In the genomic region with DNA sequence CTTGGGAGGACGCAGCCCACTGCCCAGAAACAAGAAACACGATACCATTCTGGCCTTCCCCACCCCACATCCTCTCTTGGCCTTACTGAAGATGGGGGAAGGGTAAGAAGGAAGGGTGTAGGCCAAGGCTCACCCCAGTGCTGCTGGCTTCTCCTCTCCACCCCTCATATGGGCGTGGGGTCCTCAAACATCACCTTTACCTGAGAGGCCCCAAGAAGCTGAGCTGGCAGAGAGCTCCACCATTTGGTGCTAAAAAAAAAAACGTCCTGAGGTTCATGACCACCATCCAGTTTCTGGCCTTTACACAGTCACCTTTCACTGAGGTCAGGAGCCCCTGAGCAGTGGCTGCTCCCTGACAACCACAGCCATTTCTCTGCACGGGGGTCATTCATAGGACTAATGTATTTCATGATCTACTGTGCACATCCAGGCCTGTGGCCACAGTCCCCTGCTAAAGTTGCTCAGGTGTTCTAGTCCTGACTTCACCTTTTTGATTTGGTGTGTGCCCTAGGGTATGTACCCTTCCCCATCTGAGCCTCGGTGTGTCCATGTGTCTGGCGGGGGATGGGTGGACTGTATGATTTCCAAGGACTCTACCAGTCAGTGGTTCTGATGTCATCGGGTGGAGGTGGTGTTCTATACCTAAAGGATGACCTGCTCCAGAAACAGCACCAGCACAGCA, we compare ENCODE assay signal across 10 cellular contexts. TPM values are rescaled to one million over a fixed set of nuclear protein-coding genes. Genes with fewer than 3 reads are reported as not detected.
DNase-seq lines count a peak whose midpoint lies in the region; ATAC-seq, FAIRE-seq and TF ChIP-seq lines count a peak whose summit lies in the region.
"Had no signal": no experiment of that assay in that cellular context is flagged by ENCODE, and none has a peak within 500 bp of the region (broad histone marks: within the 10 kb centered on the region; RNA-seq: fewer than 3 reads in every experiment).

No MANE protein-coding gene starts in this region.

- WGBS in A549 (ENCODE audit: missing lambda C conversion rate), result 79% methylated on average over 8 of the region's 8 CpGs

- H3K36me3 Mint-ChIP-seq in activated CD8-positive, alpha-beta T cell treated with anti-CD3 and anti-CD28 coated beads, Interleukin-2, amount 10 ng/mL, durations not matched to agents 7 days and 5 days (ENCODE audit: low read depth), result peaks cover 60% of the 10 kb centered on the region

- H3K4me3 ChIP-seq in A549 (no peak overlapping the region), DND-41 (ENCODE audit: low read depth in 1 of 2, low read length in 2 of 2) (no peak overlapping the region)
- H3K4me3 ChIP-seq: BLaER1 treated with 17β-estradiol and CSF1 and Interleukin-3, amounts not matched to agents 10 nM and 100 nM had no signal

- no peak for TF ChIP-seq RAD21 in A549 (conservative IDR thresholded peaks at IDR 0.05 in 1 of 2, IDR thresholded peaks at IDR 0.05 in 1 of 2)

- no peak for TF ChIP-seq CTCF in A549 (IDR thresholded peaks at IDR 0.05)
- no peak for TF ChIP-seq CTCF in DND-41 (IDR thresholded peaks at IDR 0.05; ENCODE audit: borderline replicate concordance, extremely low read depth, low read length, poor library complexity, severe bottlenecking)

- H3K9me3 ChIP-seq in A549 (no peaks in the 10 kb centered on the region), DND-41 (ENCODE audit: insufficient read depth, low read length, severe bottlenecking) (no peaks in the 10 kb centered on the region)
- H3K9me3 ChIP-seq: BLaER1 treated with 17β-estradiol and CSF1 and Interleukin-3, amounts not matched to agents 10 nM and 100 nM had no signal

- peaks cover 27% of the 10 kb centered on the region for H4K20me1 ChIP-seq in DND-41 (ENCODE audit: insufficient read depth, low read length)

- H3K27me3 ChIP-seq in DND-41 (ENCODE audit: insufficient read depth, low read length, poor library complexity), result no peaks in the 10 kb centered on the region
- H3K27me3 ChIP-seq: BLaER1 treated with 17β-estradiol and CSF1 and Interleukin-3, amounts not matched to agents 10 nM and 100 nM had no signal

- no peak overlapping the region for H2AFZ ChIP-seq in DND-41 (ENCODE audit: low read depth, low read length)

- no peak for TF ChIP-seq POLR2A in A549 (IDR thresholded peaks at IDR 0.05; ENCODE audit: low read length)

- ATAC-seq in A549, result no peak; a peak in 1 of 6 replicates
- peak; percentile 13; the same call in 1 of the 3 replicates for ATAC-seq in DND-41 (ENCODE audit: insufficient read depth, low read depth)
- ATAC-seq in activated CD8-positive, alpha-beta T cell treated with anti-CD3 and anti-CD28 coated beads, Interleukin-2, amount 10 ng/mL, durations not matched to agents 7 days and 5 days, result no peak
- no peak for ATAC-seq in HG02884 (IDR thresholded peaks at IDR 0.05; ENCODE audit: unreplicated experiment)
- ATAC-seq in GM18909 (IDR thresholded peaks at IDR 0.05; ENCODE audit: poor library complexity, unreplicated experiment), result no peak

- no peak overlapping the region for H3K9ac ChIP-seq in DND-41 (ENCODE audit: low read depth, low read length)

- POLR2A ChIA-PET in A549 (lab: Yijun Ruan, JAX), result interaction anchor here (0.6 to 0.9 kb wide), 2 partner anchors 28 to 45 kb away, joined by 3 to 9 read pairs; no protein-coding TSS in a partner anchor
- POLR2A ChIA-PET in activated CD8-positive, alpha-beta T cell treated with anti-CD3 and anti-CD28 coated beads, Interleukin-2, amount 10 ng/mL, durations not matched to agents 7 days and 5 days (lab: Charles Lee), result interaction anchor here (1.0 to 3.3 kb wide), 3 partner anchors 8 to 29 kb away, joined by 3 to 18 read pairs (median 4); a partner anchor contains a TSS

- no peak overlapping the region for H3K27ac ChIP-seq in A549
- H3K27ac ChIP-seq in DND-41 (ENCODE audit: low read length), result no peak overlapping the region

- no peaks in the 10 kb centered on the region for H3K27me3 Mint-ChIP-seq in activated CD8-positive, alpha-beta T cell treated with anti-CD3 and anti-CD28 coated beads, Interleukin-2, amount 10 ng/mL, durations not matched to agents 7 days and 5 days (ENCODE audit: low read depth)

- H3K9me3 Mint-ChIP-seq in activated CD8-positive, alpha-beta T cell treated with anti-CD3 and anti-CD28 coated beads, Interleukin-2, amount 10 ng/mL, durations not matched to agents 7 days and 5 days (ENCODE audit: insufficient read depth), result no peaks in the 10 kb centered on the region

- no peak for TF ChIP-seq EP300 in A549 (IDR thresholded peaks at IDR 0.05)

- DNase-seq in A549 (ENCODE audit: low read depth in 1 of 2, low spot score in 1 of 2), result no peak
- DNase-seq in DND-41, result no peak
- no peak for DNase-seq in activated CD8-positive, alpha-beta T cell treated with anti-CD3 and anti-CD28 coated beads, Interleukin-2, amount 10 ng/mL, durations not matched to agents 7 days and 5 days
- DNase-seq in medulla oblongata (ENCODE audit: extremely low spot score), result peak; percentile 37
- DNase-seq in KG1 (lab: John Stamatoyannopoulos, UW), result no peak
- DNase-seq in anterior cingulate cortex (lab: John Stamatoyannopoulos, UW), result no peak
- DNase-seq: NCI-H187 had no signal

- CTCF ChIA-PET in A549 (lab: Yijun Ruan, JAX), result interaction anchor here (0.8 to 1.4 kb wide), 10 partner anchors 8 to 181 kb away, joined by 3 to 9 read pairs (median 5); a partner anchor contains a TSS
- CTCF ChIA-PET in activated CD8-positive, alpha-beta T cell treated with anti-CD3 and anti-CD28 coated beads, Interleukin-2, amount 10 ng/mL, durations not matched to agents 7 days and 5 days (lab: Charles Lee), result interaction anchor here (0.7 to 2.9 kb wide), 13 partner anchors 10 to 260 kb away, joined by 3 to 25 read pairs (median 4); a partner anchor contains a TSS

- H3K4me1 ChIP-seq in A549 (peaks cover 6% of the 10 kb centered on the region; the same call in 1 of the 3 replicates), DND-41 (ENCODE audit: insufficient read depth, low read length) (no peaks in the 10 kb centered on the region)

- peaks cover 41% of the 10 kb centered on the region for H3K4me1 Mint-ChIP-seq in activated CD8-positive, alpha-beta T cell treated with anti-CD3 and anti-CD28 coated beads, Interleukin-2, amount 10 ng/mL, durations not matched to agents 7 days and 5 days (ENCODE audit: low read depth)

- no peak for FAIRE-seq in A549 (lab: Jason Lieb, UNC)

- no peak overlapping the region for H3K4me2 ChIP-seq in A549
- H3K4me2 ChIP-seq in DND-41 (ENCODE audit: insufficient read depth, low read length), result no peak overlapping the region

- peaks cover 62% of the 10 kb centered on the region for H3K36me3 ChIP-seq in DND-41 (ENCODE audit: insufficient read depth, low read length)

- H3K4me3 Mint-ChIP-seq in activated CD8-positive, alpha-beta T cell treated with anti-CD3 and anti-CD28 coated beads, Interleukin-2, amount 10 ng/mL, durations not matched to agents 7 days and 5 days, result no peak overlapping the region

- H3K27ac Mint-ChIP-seq in activated CD8-positive, alpha-beta T cell treated with anti-CD3 and anti-CD28 coated beads, Interleukin-2, amount 10 ng/mL, durations not matched to agents 7 days and 5 days, result peak overlapping the region; percentile 75

- peaks cover 15% of the 10 kb centered on the region for H3K79me2 ChIP-seq in DND-41 (ENCODE audit: insufficient read depth, low read length)

TF ChIP-seq in A549, 52 proteins besides CTCF, POLR2A, EP300 and RAD21 (continues in another document):
- 0 out of 5 replicates have a peak, but pooled peaks of 1 of the 2 experiments have one; percentile 7 for TF ChIP-seq JUN (IDR thresholded peaks at IDR 0.05)
- TF ChIP-seq ESRRA (IDR thresholded peaks at IDR 0.05; ENCODE audit: borderline replicate concordance, low read length), result no peak
- no peak for TF ChIP-seq CBX8 (IDR thresholded peaks at IDR 0.05)
- TF ChIP-seq NPAS2 (CRISPR knock-in tag; IDR thresholded peaks at IDR 0.05; ENCODE audit: borderline replicate concordance), result no peak
- no peak for TF ChIP-seq MAZ (IDR thresholded peaks at IDR 0.05; ENCODE audit: borderline replicate concordance, low read depth, low read length)
- TF ChIP-seq EHMT2 (IDR thresholded peaks at IDR 0.05; ENCODE audit: low read depth), result no peak
- TF ChIP-seq SMC3 (IDR thresholded peaks at IDR 0.05), result no peak
- TF ChIP-seq CEBPB (IDR thresholded peaks at IDR 0.05), result no peak

RNA-seq across cellular contexts. Expression of a gene that starts 15.1 kb away (rescaled TPM):
- polyA plus RNA-seq in A549 (2011; rRNA removed) (41.1 and 54.3 TPM in 2 replicates), A549 (2017; fragmentation: RNase III; extraction: RNeasy Plus Mini Kit Qiagen cat#74134 plus additional on column Dnase treatment) (55.0 to 64.3 TPM (median 62.2 TPM) in 3 replicates)
- polyA plus RNA-seq in A549 (2012; cell fraction: cytosol; rRNA removed), result 111 and 157 TPM in 2 replicates
- 59.8 and 100 TPM in 2 replicates for polyA plus RNA-seq in A549 (2012; cell fraction: nucleus; rRNA removed)
- polyA minus RNA-seq in A549 (2011; rRNA and poly(A)+ RNA removed), result 87.2 and 95.3 TPM in 2 replicates
- total RNA-seq in activated CD8-positive, alpha-beta T cell treated with anti-CD3 and anti-CD28 coated beads, Interleukin-2, amount 10 ng/mL, durations not matched to agents 7 days and 5 days, result 100 to 1,000 TPM; 173 to 191 TPM

RNA-seq across cellular contexts. Expression of a gene that starts 17.3 kb away (rescaled TPM):
- polyA plus RNA-seq in A549 (2011; rRNA removed) (35.2 and 49.2 TPM in 2 replicates), A549 (2017; fragmentation: RNase III; extraction: RNeasy Plus Mini Kit Qiagen cat#74134 plus additional on column Dnase treatment) (31.4 to 32.4 TPM (median 32.1 TPM) in 3 replicates)
- polyA plus RNA-seq in A549 (2012; cell fraction: cytosol; rRNA removed), result 47.6 and 65.5 TPM in 2 replicates
- polyA plus RNA-seq in A549 (2012; cell fraction: nucleus; rRNA removed), result 65.2 and 78.0 TPM in 2 replicates
- polyA minus RNA-seq in A549 (2011; rRNA and poly(A)+ RNA removed), result 49.4 and 59.3 TPM in 2 replicates
- total RNA-seq in activated CD8-positive, alpha-beta T cell treated with anti-CD3 and anti-CD28 coated beads, Interleukin-2, amount 10 ng/mL, durations not matched to agents 7 days and 5 days, result 10 to 100 TPM; 23.8 to 25.7 TPM

RNA-seq across cellular contexts. Expression of a gene that starts 28.3 kb away (rescaled TPM):
- 121 and 152 TPM in 2 replicates for polyA plus RNA-seq in A549 (2011; rRNA removed)
- polyA plus RNA-seq in A549 (2012; cell fraction: cytosol; rRNA removed), result 90.1 and 114 TPM in 2 replicates
- 307 and 359 TPM in 2 replicates for polyA plus RNA-seq in A549 (2012; cell fraction: nucleus; rRNA removed)
- 51.9 to 54.2 TPM (median 53.0 TPM) in 3 replicates for polyA plus RNA-seq in A549 (2017; fragmentation: RNase III; extraction: RNeasy Plus Mini Kit Qiagen cat#74134 plus additional on column Dnase treatment)
- 354 and 372 TPM in 2 replicates for polyA minus RNA-seq in A549 (2011; rRNA and poly(A)+ RNA removed)
- 100 to 1,000 TPM; 106 to 108 TPM for total RNA-seq in activated CD8-positive, alpha-beta T cell treated with anti-CD3 and anti-CD28 coated beads, Interleukin-2, amount 10 ng/mL, durations not matched to agents 7 days and 5 days

RNA-seq across cellular contexts. Expression of a gene that starts 29.9 kb away (rescaled TPM):
- polyA plus RNA-seq in A549 (2011; rRNA removed) (38.7 and 42.5 TPM in 2 replicates), A549 (2017; fragmentation: RNase III; extraction: RNeasy Plus Mini Kit Qiagen cat#74134 plus additional on column Dnase treatment) (32.8 to 35.3 TPM (median 35.2 TPM) in 3 replicates)
- 22.4 and 26.1 TPM in 2 replicates for polyA plus RNA-seq in A549 (2012; cell fraction: cytosol; rRNA removed)
- polyA plus RNA-seq in A549 (2012; cell fraction: nucleus; rRNA removed), result 40.8 and 56.0 TPM in 2 replicates
- polyA minus RNA-seq in A549 (2011; rRNA and poly(A)+ RNA removed), result 60.6 and 70.8 TPM in 2 replicates
- total RNA-seq in activated CD8-positive, alpha-beta T cell treated with anti-CD3 and anti-CD28 coated beads, Interleukin-2, amount 10 ng/mL, durations not matched to agents 7 days and 5 days, result 100 to 1,000 TPM in 1 of 2 experiments, 10 to 100 TPM in 1; 97.3 to 104 TPM
